8 cellular contexts compared by ENCODE assay signal in genomic region chr11:65855927-65856363, GRCh38. TPM values are rescaled to one million over a fixed set of nuclear protein-coding genes. Genes with fewer than 3 reads are reported as not detected.
DNase-seq lines count a peak whose midpoint lies in the region; ATAC-seq and TF ChIP-seq lines count a peak whose summit lies in the region.

No MANE protein-coding gene starts in this region.

- H3K4me2 ChIP-seq in hepatocyte = peak overlapping the region; percentile 92

- H3K79me2 ChIP-seq in hepatocyte = peaks cover 41% of the 10 kb centered on the region

- no peak for TF ChIP-seq CTCF in hepatocyte (IDR thresholded peaks at IDR 0.05; ENCODE audit: poor library complexity)

- H3K27me3 Mint-ChIP-seq in T-helper 2 cell treated with Interferon-gamma antibody and Interleukin-4, amounts not matched to agents 5 μg/mL and 100 μg/mL, for 36 hours (ENCODE audit: low read depth) = no peaks in the 10 kb centered on the region
- H3K27me3 Mint-ChIP-seq in activated CD4-positive, alpha-beta memory T cell treated with anti-CD3 and anti-CD28 coated beads, Interleukin-2, amount 10 ng/mL, durations not matched to agents 7 days and 5 days = no peaks in the 10 kb centered on the region

- peaks cover 8% of the 10 kb centered on the region for H3K9me3 Mint-ChIP-seq in T-helper 2 cell treated with Interferon-gamma antibody and Interleukin-4, amounts not matched to agents 5 μg/mL and 100 μg/mL, for 36 hours
- H3K9me3 Mint-ChIP-seq in activated CD4-positive, alpha-beta memory T cell treated with anti-CD3 and anti-CD28 coated beads, Interleukin-2, amount 10 ng/mL, durations not matched to agents 7 days and 5 days = peaks cover 5% of the 10 kb centered on the region
- no peaks in the 10 kb centered on the region for H3K9me3 Mint-ChIP-seq in stimulated activated effector memory CD8-positive, alpha-beta T cell treated with anti-CD3 and anti-CD28 coated beads, Interleukin-12 subunit alpha, Interleukin-12 subunit beta, amount 100 ng/mL, for 72 hours

- no peaks in the 10 kb centered on the region for H3K36me3 ChIP-seq in hepatocyte (replicated peaks; ENCODE audit: insufficient read depth, low read depth)

- peaks cover 29% of the 10 kb centered on the region for H3K4me1 ChIP-seq in hepatocyte (ENCODE audit: insufficient read depth)

- H4K20me1 ChIP-seq in hepatocyte (ENCODE audit: insufficient read depth, poor library complexity, severe bottlenecking) = peaks cover 38% of the 10 kb centered on the region

- peaks cover 58% of the 10 kb centered on the region for H3K36me3 Mint-ChIP-seq in T-helper 2 cell treated with Interferon-gamma antibody and Interleukin-4, amounts not matched to agents 5 μg/mL and 100 μg/mL, for 36 hours (ENCODE audit: low read depth)
- H3K36me3 Mint-ChIP-seq in activated CD4-positive, alpha-beta memory T cell treated with anti-CD3 and anti-CD28 coated beads, Interleukin-2, amount 10 ng/mL, durations not matched to agents 7 days and 5 days (ENCODE audit: low read depth) = peaks cover 68% of the 10 kb centered on the region
- H3K36me3 Mint-ChIP-seq in stimulated activated effector memory CD8-positive, alpha-beta T cell treated with anti-CD3 and anti-CD28 coated beads, Interleukin-12 subunit alpha, Interleukin-12 subunit beta, amount 100 ng/mL, for 72 hours = peaks cover 98% of the 10 kb centered on the region

- POLR2A ChIA-PET in activated CD4-positive, alpha-beta memory T cell treated with anti-CD3 and anti-CD28 coated beads, Interleukin-2, amount 10 ng/mL, durations not matched to agents 7 days and 5 days (lab: Charles Lee) = interaction anchor here (0.7 to 8.9 kb wide), 7 partner anchors 14 to 241 kb away, joined by 3 to 284 read pairs (median 8); partner anchors contain the start of genes AP5B1, BANF1, CCDC85B and EFEMP2

- no peak for ATAC-seq in stimulated activated effector memory CD8-positive, alpha-beta T cell treated with anti-CD3 and anti-CD28 coated beads, Interleukin-12 subunit alpha, Interleukin-12 subunit beta, amount 100 ng/mL, for 72 hours
- ATAC-seq in GM19023 (IDR thresholded peaks at IDR 0.05; ENCODE audit: unreplicated experiment) (no peak), left lobe of liver (no peak)

- no peaks in the 10 kb centered on the region for H3K9me2 ChIP-seq in hepatocyte (replicated peaks; ENCODE audit: insufficient read depth)

- H2AFZ ChIP-seq in hepatocyte = no peak overlapping the region

- H3K4me3 Mint-ChIP-seq in T-helper 2 cell treated with Interferon-gamma antibody and Interleukin-4, amounts not matched to agents 5 μg/mL and 100 μg/mL, for 36 hours = peak overlapping the region; percentile 91
- H3K4me3 Mint-ChIP-seq in activated CD4-positive, alpha-beta memory T cell treated with anti-CD3 and anti-CD28 coated beads, Interleukin-2, amount 10 ng/mL, durations not matched to agents 7 days and 5 days = peak overlapping the region; percentile 91
- peak overlapping the region; percentile 97 for H3K4me3 Mint-ChIP-seq in stimulated activated effector memory CD8-positive, alpha-beta T cell treated with anti-CD3 and anti-CD28 coated beads, Interleukin-12 subunit alpha, Interleukin-12 subunit beta, amount 100 ng/mL, for 72 hours

- H3K27me3 ChIP-seq in hepatocyte = no peaks in the 10 kb centered on the region

- DNase-seq in T-helper 2 cell treated with Interferon-gamma antibody and Interleukin-4, amounts not matched to agents 5 μg/mL and 100 μg/mL, for 36 hours (ENCODE audit: low spot score) = no peak
- no peak for DNase-seq in T-helper 2 cell
- no peak for DNase-seq in activated CD4-positive, alpha-beta memory T cell treated with anti-CD3 and anti-CD28 coated beads, Interleukin-2, amount 10 ng/mL, durations not matched to agents 7 days and 5 days
- peak; percentile 13 for DNase-seq in hepatocyte (ENCODE audit: low spot score)
- DNase-seq in stimulated activated effector memory CD8-positive, alpha-beta T cell treated with anti-CD3 and anti-CD28 coated beads, Interleukin-12 subunit alpha, Interleukin-12 subunit beta, amount 100 ng/mL, for 72 hours (ENCODE audit: low spot score in 2 of 2) = no peak
- no peak for DNase-seq in NCI-H510A treated with DMSO at 0.1 percent for 48 hours (lab: John Stamatoyannopoulos, UW)
- no peak for DNase-seq in left lobe of liver (ENCODE audit: low spot score)

- peak overlapping the region; percentile 72 for H3K27ac Mint-ChIP-seq in T-helper 2 cell treated with Interferon-gamma antibody and Interleukin-4, amounts not matched to agents 5 μg/mL and 100 μg/mL, for 36 hours
- peak overlapping the region; percentile 83 for H3K27ac Mint-ChIP-seq in activated CD4-positive, alpha-beta memory T cell treated with anti-CD3 and anti-CD28 coated beads, Interleukin-2, amount 10 ng/mL, durations not matched to agents 7 days and 5 days
- peak overlapping the region; percentile 97 for H3K27ac Mint-ChIP-seq in stimulated activated effector memory CD8-positive, alpha-beta T cell treated with anti-CD3 and anti-CD28 coated beads, Interleukin-12 subunit alpha, Interleukin-12 subunit beta, amount 100 ng/mL, for 72 hours

- CTCF ChIA-PET in activated CD4-positive, alpha-beta memory T cell treated with anti-CD3 and anti-CD28 coated beads, Interleukin-2, amount 10 ng/mL, durations not matched to agents 7 days and 5 days (lab: Charles Lee) = interaction anchor here (1.4 to 8.7 kb wide), 2 partner anchors 32 to 144 kb away, joined by 4 to 251 read pairs; partner anchors contain the start of genes CCDC85B, FIBP and KAT5

- peak overlapping the region; percentile 95 for H3K4me3 ChIP-seq in hepatocyte

- H3K27ac ChIP-seq in hepatocyte = peak overlapping the region; percentile 99

- H3K9me3 ChIP-seq in hepatocyte (ENCODE audit: low read depth) = no peaks in the 10 kb centered on the region

- WGBS in hepatocyte (ENCODE audit: low lambda C conversion rate, missing lambda C conversion rate) = 97% methylated on average over 15 of the region's 15 CpGs

- H3K4me1 Mint-ChIP-seq in T-helper 2 cell treated with Interferon-gamma antibody and Interleukin-4, amounts not matched to agents 5 μg/mL and 100 μg/mL, for 36 hours (ENCODE audit: low read depth) = peaks cover 40% of the 10 kb centered on the region
- peaks cover 48% of the 10 kb centered on the region for H3K4me1 Mint-ChIP-seq in activated CD4-positive, alpha-beta memory T cell treated with anti-CD3 and anti-CD28 coated beads, Interleukin-2, amount 10 ng/mL, durations not matched to agents 7 days and 5 days
- peaks cover 65% of the 10 kb centered on the region for H3K4me1 Mint-ChIP-seq in stimulated activated effector memory CD8-positive, alpha-beta T cell treated with anti-CD3 and anti-CD28 coated beads, Interleukin-12 subunit alpha, Interleukin-12 subunit beta, amount 100 ng/mL, for 72 hours

RNA-seq across cellular contexts. Expression of gene CFL1, which starts 2.0 kb away (rescaled TPM):
- total RNA-seq in activated CD4-positive, alpha-beta memory T cell treated with anti-CD3 and anti-CD28 coated beads, Interleukin-2, amount 10 ng/mL, durations not matched to agents 7 days and 5 days = 1,000 to 10,000 TPM; 1,733 to 1,734 TPM
- total RNA-seq in hepatocyte (720 and 758 TPM in 2 replicates), left lobe of liver (240 TPM)
- 1,698 and 1,708 TPM in 2 replicates for polyA plus RNA-seq in hepatocyte

RNA-seq across cellular contexts. Expression of gene MUS81, which starts 4.3 kb away (rescaled TPM):
- total RNA-seq in activated CD4-positive, alpha-beta memory T cell treated with anti-CD3 and anti-CD28 coated beads, Interleukin-2, amount 10 ng/mL, durations not matched to agents 7 days and 5 days = 10 to 100 TPM; 86.9 to 91.9 TPM
- total RNA-seq in hepatocyte (22.3 and 23.8 TPM in 2 replicates), left lobe of liver (14.3 TPM)
- 47.0 and 51.7 TPM in 2 replicates for polyA plus RNA-seq in hepatocyte

RNA-seq across cellular contexts. Expression of gene EFEMP2, which starts 16.7 kb away (rescaled TPM):
- 10 to 100 TPM; 13.8 to 14.7 TPM for total RNA-seq in activated CD4-positive, alpha-beta memory T cell treated with anti-CD3 and anti-CD28 coated beads, Interleukin-2, amount 10 ng/mL, durations not matched to agents 7 days and 5 days
- 65.2 and 69.7 TPM in 2 replicates for total RNA-seq in hepatocyte
- polyA plus RNA-seq in hepatocyte = 197 and 230 TPM in 2 replicates
- total RNA-seq in left lobe of liver = 6.0 TPM

RNA-seq across cellular contexts. Expression of gene SNX32, which starts 22.2 kb away (rescaled TPM):
- 1 to 10 TPM in 1 of 2 experiments, under 1 TPM in 1; 0.83 to 1.6 TPM for total RNA-seq in activated CD4-positive, alpha-beta memory T cell treated with anti-CD3 and anti-CD28 coated beads, Interleukin-2, amount 10 ng/mL, durations not matched to agents 7 days and 5 days
- total RNA-seq in hepatocyte = 2.3 and 2.9 TPM in 2 replicates
- polyA plus RNA-seq in hepatocyte = 5.1 and 6.0 TPM in 2 replicates
- not detected for total RNA-seq in left lobe of liver

RNA-seq across cellular contexts. Expression of gene CTSW, which starts 23.7 kb away (rescaled TPM):
- 10 to 100 TPM; 75.9 to 80.5 TPM for total RNA-seq in activated CD4-positive, alpha-beta memory T cell treated with anti-CD3 and anti-CD28 coated beads, Interleukin-2, amount 10 ng/mL, durations not matched to agents 7 days and 5 days
- total RNA-seq in hepatocyte (not detected in 2 replicates), left lobe of liver (0.63 TPM)
- 0.15 and 0.56 TPM in 2 replicates for polyA plus RNA-seq in hepatocyte
